ENCODE assay signal across 14 cellular contexts in the genomic region with DNA sequence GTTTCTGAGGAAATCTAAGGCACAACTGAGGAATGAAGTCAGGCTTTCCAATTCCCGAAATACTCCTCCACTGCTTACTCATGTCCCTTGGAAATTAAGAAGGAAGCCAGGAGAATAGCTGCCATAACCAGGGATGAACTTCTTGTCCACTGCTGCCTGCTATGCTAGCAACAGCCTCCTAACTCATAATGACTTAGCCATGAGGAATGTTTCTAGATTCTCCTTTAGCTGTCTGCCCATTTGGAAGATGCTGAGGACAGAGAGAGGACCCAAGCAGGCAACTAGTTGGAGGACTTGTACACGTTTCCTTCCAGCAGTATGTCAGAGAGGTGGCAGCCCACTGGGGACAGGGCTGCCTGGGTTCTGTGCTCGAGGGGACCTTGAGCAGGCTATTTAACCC. TPM values are rescaled to one million over a fixed set of nuclear protein-coding genes. Genes with fewer than 3 reads are reported as not detected.
DNase-seq lines count a peak whose midpoint lies in the region; ATAC-seq and TF ChIP-seq lines count a peak whose summit lies in the region.
"Had no signal": no experiment of that assay in that cellular context is flagged by ENCODE, and none has a peak within 500 bp of the region (broad histone marks: within the 10 kb centered on the region; RNA-seq: fewer than 3 reads in every experiment).

No MANE protein-coding gene starts in this region.

- peaks cover 41% of the 10 kb centered on the region for H3K27me3 Mint-ChIP-seq in activated T-helper 1 cell treated with anti-CD3 and anti-CD28 coated beads, Interleukin-12 subunit alpha, Interleukin-12 subunit beta, Interleukin-2, Interleukin-4 antibody, amounts not matched to agents 30 ng/mL and 10 ng/mL and 1 ng/mL, durations not matched to agents 14 hours and 24 hours and 36 hours (ENCODE audit: insufficient read depth)

- H3K9me3 ChIP-seq in AG04450 (ENCODE audit: control insufficient read depth, insufficient read depth, low read length) = no peaks in the 10 kb centered on the region
- H3K9me3 ChIP-seq in RWPE2 (ENCODE audit: severe bottlenecking) = no peaks in the 10 kb centered on the region

- H3K27ac ChIP-seq in AG04450 (ENCODE audit: low read depth, low read length) (peak overlapping the region; percentile 94), RWPE2 (ENCODE audit: poor library complexity, severe bottlenecking) (no peak overlapping the region)

- POLR2A ChIA-PET in AG04450 (lab: Yijun Ruan, JAX) = interaction anchor here (1.1 to 3.2 kb wide), 5 partner anchors 15 to 100 kb away, joined by 3 to 15 read pairs (median 8); no protein-coding TSS in a partner anchor

- peaks cover 12% of the 10 kb centered on the region for H3K4me1 Mint-ChIP-seq in activated T-helper 1 cell treated with anti-CD3 and anti-CD28 coated beads, Interleukin-12 subunit alpha, Interleukin-12 subunit beta, Interleukin-2, Interleukin-4 antibody, amounts not matched to agents 30 ng/mL and 10 ng/mL and 1 ng/mL, durations not matched to agents 14 hours and 24 hours and 36 hours (ENCODE audit: low read depth)
- H3K4me1 Mint-ChIP-seq: activated naive CD8-positive, alpha-beta T cell treated with anti-CD3 and anti-CD28 coated beads, Interleukin-2, amount 10 ng/mL, durations not matched to agents 7 days and 5 days had no signal

- no peaks in the 10 kb centered on the region for H3K27me3 ChIP-seq in AG04450 (ENCODE audit: control insufficient read depth, insufficient read depth, low read length)
- H3K27me3 ChIP-seq in RWPE2 (ENCODE audit: insufficient read depth, poor library complexity, severe bottlenecking) = no peaks in the 10 kb centered on the region

- H3K4me3 ChIP-seq in AG04450 (ENCODE audit: low read depth, low read length) (no peak overlapping the region), RWPE2 (ENCODE audit: severe bottlenecking) (no peak overlapping the region), foreskin fibroblast (ENCODE audit: low read depth in 1 of 2, low read length in 2 of 2) (no peak overlapping the region)

- peak; percentile 28; the same call in 1 of the 3 replicates for ATAC-seq in RWPE2 (ENCODE audit: low read depth)
- ATAC-seq in omental fat pad (ENCODE audit: low FRiP score) = peak; percentile 23
- ATAC-seq in GM21515 (IDR thresholded peaks at IDR 0.05; ENCODE audit: unreplicated experiment) = no peak

- CTCF ChIA-PET in AG04450 (lab: Charles Lee) = interaction anchor here (3.0 to 5.1 kb wide), 2 partner anchors 53 to 107 kb away, joined by 11 to 47 read pairs; no protein-coding TSS in a partner anchor

- TF ChIP-seq CTCF in AG04450 (IDR thresholded peaks at IDR 0.05; ENCODE audit: low read depth, low read length) (no peak), RWPE2 (IDR thresholded peaks at IDR 0.05; ENCODE audit: poor library complexity, severe bottlenecking) (no peak), foreskin fibroblast (IDR thresholded peaks at IDR 0.05; ENCODE audit: low read depth, low read length) (no peak), omental fat pad (IDR thresholded peaks at IDR 0.05) (no peak)

- intact Hi-C loops in activated T-helper 1 cell treated with anti-CD3 and anti-CD28 coated beads, Interleukin-12 subunit alpha, Interleukin-12 subunit beta, Interleukin-2, Interleukin-4 antibody, amounts not matched to agents 30 ng/mL and 10 ng/mL and 1 ng/mL, durations not matched to agents 14 hours and 24 hours and 36 hours (cut with micrococcal nuclease) = no loop called here

- no peak overlapping the region for H3K4me3 Mint-ChIP-seq in activated T-helper 1 cell treated with anti-CD3 and anti-CD28 coated beads, Interleukin-12 subunit alpha, Interleukin-12 subunit beta, Interleukin-2, Interleukin-4 antibody, amounts not matched to agents 30 ng/mL and 10 ng/mL and 1 ng/mL, durations not matched to agents 14 hours and 24 hours and 36 hours
- H3K4me3 Mint-ChIP-seq: activated B cell treated with CpG ODN at 0.5 μM for 24 hours; activated naive CD8-positive, alpha-beta T cell treated with anti-CD3 and anti-CD28 coated beads, Interleukin-2, amount 10 ng/mL, durations not matched to agents 7 days and 5 days had no signal

- no peaks in the 10 kb centered on the region for H3K36me3 Mint-ChIP-seq in activated T-helper 1 cell treated with anti-CD3 and anti-CD28 coated beads, Interleukin-12 subunit alpha, Interleukin-12 subunit beta, Interleukin-2, Interleukin-4 antibody, amounts not matched to agents 30 ng/mL and 10 ng/mL and 1 ng/mL, durations not matched to agents 14 hours and 24 hours and 36 hours (ENCODE audit: low read depth)
- H3K36me3 Mint-ChIP-seq: activated naive CD8-positive, alpha-beta T cell treated with anti-CD3 and anti-CD28 coated beads, Interleukin-2, amount 10 ng/mL, durations not matched to agents 7 days and 5 days had no signal

- no peaks in the 10 kb centered on the region for H3K9me3 Mint-ChIP-seq in activated T-helper 1 cell treated with anti-CD3 and anti-CD28 coated beads, Interleukin-12 subunit alpha, Interleukin-12 subunit beta, Interleukin-2, Interleukin-4 antibody, amounts not matched to agents 30 ng/mL and 10 ng/mL and 1 ng/mL, durations not matched to agents 14 hours and 24 hours and 36 hours
- H3K9me3 Mint-ChIP-seq: activated B cell treated with CpG ODN at 0.5 μM for 24 hours; activated naive CD8-positive, alpha-beta T cell treated with anti-CD3 and anti-CD28 coated beads, Interleukin-2, amount 10 ng/mL, durations not matched to agents 7 days and 5 days had no signal

- H3K4me1 ChIP-seq in RWPE2 (ENCODE audit: insufficient read depth, poor library complexity, severe bottlenecking) = no peaks in the 10 kb centered on the region

- no peak overlapping the region for H3K27ac Mint-ChIP-seq in activated T-helper 1 cell treated with anti-CD3 and anti-CD28 coated beads, Interleukin-12 subunit alpha, Interleukin-12 subunit beta, Interleukin-2, Interleukin-4 antibody, amounts not matched to agents 30 ng/mL and 10 ng/mL and 1 ng/mL, durations not matched to agents 14 hours and 24 hours and 36 hours
- H3K27ac Mint-ChIP-seq: activated B cell treated with CpG ODN at 0.5 μM for 24 hours; activated naive CD8-positive, alpha-beta T cell treated with anti-CD3 and anti-CD28 coated beads, Interleukin-2, amount 10 ng/mL, durations not matched to agents 7 days and 5 days had no signal

- H3K36me3 ChIP-seq in RWPE2 (ENCODE audit: low read depth) = no peaks in the 10 kb centered on the region

- peak; percentile 38 for DNase-seq in AG04450 (ENCODE audit: low read depth, low spot score)
- DNase-seq in RWPE2 (ENCODE audit: low spot score) = no peak
- peak; percentile 65 to 76 for DNase-seq in foreskin fibroblast
- DNase-seq in omental fat pad (ENCODE audit: low spot score) = no peak
- DNase-seq in activated T-helper 1 cell treated with anti-CD3 and anti-CD28 coated beads, Interleukin-12 subunit alpha, Interleukin-12 subunit beta, Interleukin-2, Interleukin-4 antibody, amounts not matched to agents 30 ng/mL and 10 ng/mL and 1 ng/mL, durations not matched to agents 14 hours and 24 hours and 36 hours (ENCODE audit: low spot score) = no peak
- DNase-seq in activated CD4-positive, CD25-positive, alpha-beta regulatory T cell treated with anti-CD3 and anti-CD28 coated beads, Interleukin-2, amount 50 U/mL, for 72 hours = no peak
- no peak for DNase-seq in D341Med (ENCODE audit: low spot score)
- DNase-seq: activated B cell treated with CpG ODN at 0.5 μM for 24 hours; activated naive CD8-positive, alpha-beta T cell treated with anti-CD3 and anti-CD28 coated beads, Interleukin-2, amount 10 ng/mL, durations not matched to agents 7 days and 5 days had no signal

RNA-seq across cellular contexts. Expression of gene CCL2, which starts 0.9 kb away (rescaled TPM):
- 119 and 176 TPM in 2 replicates for polyA plus RNA-seq in AG04450 (2011; rRNA removed)
- polyA minus RNA-seq in AG04450 (2011; rRNA and poly(A)+ RNA removed) = 161 and 247 TPM in 2 replicates
- 100 to 1,000 TPM in 2 of 4 donors, 10 to 100 TPM in 2; 39.8 to 556 (median 227) TPM for total RNA-seq in omental fat pad
- total RNA-seq in activated T-helper 1 cell treated with anti-CD3 and anti-CD28 coated beads, Interleukin-12 subunit alpha, Interleukin-12 subunit beta, Interleukin-2, Interleukin-4 antibody, amounts not matched to agents 30 ng/mL and 10 ng/mL and 1 ng/mL, durations not matched to agents 14 hours and 24 hours and 36 hours = 0.39 and 0.65 TPM in 2 replicates
- total RNA-seq: NCI-H460 had no signal

RNA-seq across cellular contexts. Expression of gene CCL7, which starts 15.9 kb away (rescaled TPM):
- 0.50 and 0.62 TPM in 2 replicates for polyA plus RNA-seq in AG04450 (2011; rRNA removed)
- polyA minus RNA-seq in AG04450 (2011; rRNA and poly(A)+ RNA removed) = not detected in 2 replicates
- total RNA-seq in omental fat pad = 1 to 10 TPM in 2 of 4 donors, not detected in 2; 1.9 to 3.5 TPM
- total RNA-seq in activated T-helper 1 cell treated with anti-CD3 and anti-CD28 coated beads, Interleukin-12 subunit alpha, Interleukin-12 subunit beta, Interleukin-2, Interleukin-4 antibody, amounts not matched to agents 30 ng/mL and 10 ng/mL and 1 ng/mL, durations not matched to agents 14 hours and 24 hours and 36 hours = not detected in 2 replicates
- total RNA-seq: activated B cell treated with CpG ODN at 0.5 μM for 24 hours; activated naive CD8-positive, alpha-beta T cell treated with anti-CD3 and anti-CD28 coated beads, Interleukin-2, amount 10 ng/mL, durations not matched to agents 7 days and 5 days; HT1080; NCI-H460 had no signal

RNA-seq across cellular contexts. Expression of gene CCL11, which starts 31.4 kb away (rescaled TPM):
- polyA plus RNA-seq in AG04450 (2011; rRNA removed) = 0.73 and 0.89 TPM in 2 replicates
- polyA minus RNA-seq in AG04450 (2011; rRNA and poly(A)+ RNA removed) = 0.55 TPM in 1 of 2 replicates, not detected in the other
- total RNA-seq in omental fat pad = 10 to 100 TPM in 1 of 4 donors, 1 to 10 TPM in 1, not detected in 2; 3.3 to 37.2 TPM
- total RNA-seq in activated T-helper 1 cell treated with anti-CD3 and anti-CD28 coated beads, Interleukin-12 subunit alpha, Interleukin-12 subunit beta, Interleukin-2, Interleukin-4 antibody, amounts not matched to agents 30 ng/mL and 10 ng/mL and 1 ng/mL, durations not matched to agents 14 hours and 24 hours and 36 hours = not detected in 2 replicates
- total RNA-seq: activated B cell treated with CpG ODN at 0.5 μM for 24 hours; activated naive CD8-positive, alpha-beta T cell treated with anti-CD3 and anti-CD28 coated beads, Interleukin-2, amount 10 ng/mL, durations not matched to agents 7 days and 5 days; HT1080; NCI-H460; subcutaneous adipose tissue had no signal
- polyA plus RNA-seq: CD14-positive monocyte had no signal

Comparison
In these comparisons a context has a peak if more than half of its experiments do, and no peak if none do; other contexts are left out.
1. DNase-seq: peak in AG04450 (single experiment) and foreskin fibroblast (2 of 2); none in RWPE2 (single experiment), omental fat pad (single experiment), activated T-helper 1 cell treated with anti-CD3 and anti-CD28 coated beads, Interleukin-12 subunit alpha, Interleukin-12 subunit beta, Interleukin-2, Interleukin-4 antibody, amounts not matched to agents 30 ng/mL and 10 ng/mL and 1 ng/mL, durations not matched to agents 14 hours and 24 hours and 36 hours (single experiment), activated CD4-positive, CD25-positive, alpha-beta regulatory T cell treated with anti-CD3 and anti-CD28 coated beads, Interleukin-2, amount 50 U/mL, for 72 hours (single experiment) and D341Med (single experiment).
2. RNA of gene CCL2, which starts 0.9 kb away (total RNA-seq): 39.8 to 556 TPM in omental fat pad; 0.39 to 0.65 TPM in activated T-helper 1 cell treated with anti-CD3 and anti-CD28 coated beads, Interleukin-12 subunit alpha, Interleukin-12 subunit beta, Interleukin-2, Interleukin-4 antibody, amounts not matched to agents 30 ng/mL and 10 ng/mL and 1 ng/mL, durations not matched to agents 14 hours and 24 hours and 36 hours; every median in the first group is over 10 times any median in the second.